In genomic region chr14:40199101-40199500, GRCh38 we compare ENCODE assay signal across 6 cellular contexts.
"Had no signal": no experiment of that assay in that cellular context is flagged by ENCODE, and none has a peak within 500 bp of the region (broad histone marks: within the 10 kb centered on the region; RNA-seq: fewer than 3 reads in every experiment).

No MANE protein-coding gene starts in this region.

- H3K36me3 Mint-ChIP-seq: IgD-negative memory B cell had no signal

- H3K27me3 Mint-ChIP-seq: IgD-negative memory B cell had no signal

- ATAC-seq: GM23338, HepG2 had no signal

- H3K4me1 Mint-ChIP-seq: GM23338, H9, IgD-negative memory B cell had no signal

- H3K4me2 ChIP-seq: GM23338 had no signal

- DNase-seq: H9, HCEC 1CT had no signal

- H2AFZ ChIP-seq: GM23338 had no signal

- H3K4me3 ChIP-seq: GM23338 had no signal

- H3K27ac Mint-ChIP-seq: GM23338, IgD-negative memory B cell had no signal

- H3K4me3 Mint-ChIP-seq: GM23338, H9, IgD-negative memory B cell had no signal

- H3K27ac ChIP-seq: HL-60 had no signal
